In the genomic region with DNA sequence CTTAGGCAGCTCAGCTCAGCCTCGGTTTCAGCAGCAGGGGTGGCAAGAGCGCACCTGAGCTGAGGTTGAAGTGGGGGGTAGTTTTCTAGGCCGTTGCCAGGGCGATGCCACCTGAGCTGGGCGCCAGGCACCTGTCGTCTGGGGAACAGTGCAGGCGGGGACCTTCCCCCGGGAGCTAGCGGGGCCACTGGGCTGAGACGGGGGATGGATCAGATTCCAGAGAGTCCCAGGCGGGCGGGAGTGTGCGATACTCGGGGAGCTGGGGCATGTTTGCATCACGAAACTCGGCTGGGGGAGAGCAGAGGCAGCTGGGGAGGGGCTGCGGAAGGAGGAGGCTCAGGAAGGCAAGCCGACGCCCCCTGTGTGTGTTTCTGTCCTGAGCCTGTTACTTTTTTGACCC, we compare ENCODE assay signal across 2 cellular contexts.
A peak's percentile ranks its signal among the peaks of the same experiment; 100 is the strongest.
TF ChIP-seq lines count a peak whose summit lies in the region.

No MANE protein-coding gene starts in this region.

TF ChIP-seq in HEK293, 187 proteins besides CTCF, POLR2A, EP300 and RAD21:
- TF ChIP-seq EGR2 (tag by site-specific recombination; IDR thresholded peaks at IDR 0.05; ENCODE audit: low read depth) (peak; percentile 16; the same call in 1 of the 2 replicates), KLF1 (tag by site-specific recombination; IDR thresholded peaks at IDR 0.05) (peak; percentile 40), GLI2 (tag by site-specific recombination; IDR thresholded peaks at IDR 0.05; ENCODE audit: borderline replicate concordance, low read depth) (no peak), SCRT2 (tag by site-specific recombination; IDR thresholded peaks at IDR 0.05) (peak; percentile 53), ZFHX2 (tag by site-specific recombination; conservative IDR thresholded peaks at IDR 0.05) (0 out of 2 replicates have a peak, but pooled peaks have one; percentile 9)
- TF ChIP-seq, protein P1, sequence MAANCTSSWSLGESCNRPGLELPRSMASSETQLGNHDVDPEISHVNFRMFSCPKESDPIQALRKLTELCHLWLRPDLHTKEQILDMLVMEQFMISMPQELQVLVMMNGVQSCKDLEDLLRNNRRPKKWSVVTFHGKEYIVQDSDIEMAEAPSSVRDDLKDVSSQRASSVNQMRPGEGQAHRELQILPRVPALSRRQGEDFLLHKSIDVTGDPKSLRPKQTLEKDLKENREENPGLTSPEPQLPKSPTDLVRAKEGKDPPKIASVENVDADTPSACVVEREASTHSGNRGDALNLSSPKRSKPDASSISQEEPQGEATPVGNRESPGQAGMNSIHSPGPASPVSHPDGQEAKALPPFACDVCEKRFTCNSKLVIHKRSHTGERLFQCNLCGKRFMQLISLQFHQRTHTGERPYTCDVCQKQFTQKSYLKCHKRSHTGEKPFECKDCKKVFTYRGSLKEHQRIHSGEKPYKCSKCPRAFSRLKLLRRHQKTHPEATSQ (tag by site-specific recombination; IDR thresholded peaks at IDR 0.05) = no peak
- TF ChIP-seq, protein P2, sequence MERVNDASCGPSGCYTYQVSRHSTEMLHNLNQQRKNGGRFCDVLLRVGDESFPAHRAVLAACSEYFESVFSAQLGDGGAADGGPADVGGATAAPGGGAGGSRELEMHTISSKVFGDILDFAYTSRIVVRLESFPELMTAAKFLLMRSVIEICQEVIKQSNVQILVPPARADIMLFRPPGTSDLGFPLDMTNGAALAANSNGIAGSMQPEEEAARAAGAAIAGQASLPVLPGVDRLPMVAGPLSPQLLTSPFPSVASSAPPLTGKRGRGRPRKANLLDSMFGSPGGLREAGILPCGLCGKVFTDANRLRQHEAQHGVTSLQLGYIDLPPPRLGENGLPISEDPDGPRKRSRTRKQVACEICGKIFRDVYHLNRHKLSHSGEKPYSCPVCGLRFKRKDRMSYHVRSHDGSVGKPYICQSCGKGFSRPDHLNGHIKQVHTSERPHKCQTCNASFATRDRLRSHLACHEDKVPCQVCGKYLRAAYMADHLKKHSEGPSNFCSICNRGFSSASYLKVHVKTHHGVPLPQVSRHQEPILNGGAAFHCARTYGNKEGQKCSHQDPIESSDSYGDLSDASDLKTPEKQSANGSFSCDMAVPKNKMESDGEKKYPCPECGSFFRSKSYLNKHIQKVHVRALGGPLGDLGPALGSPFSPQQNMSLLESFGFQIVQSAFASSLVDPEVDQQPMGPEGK (tag by site-specific recombination; IDR thresholded peaks at IDR 0.05) = peak; percentile 55
- TF ChIP-seq, protein P3, sequence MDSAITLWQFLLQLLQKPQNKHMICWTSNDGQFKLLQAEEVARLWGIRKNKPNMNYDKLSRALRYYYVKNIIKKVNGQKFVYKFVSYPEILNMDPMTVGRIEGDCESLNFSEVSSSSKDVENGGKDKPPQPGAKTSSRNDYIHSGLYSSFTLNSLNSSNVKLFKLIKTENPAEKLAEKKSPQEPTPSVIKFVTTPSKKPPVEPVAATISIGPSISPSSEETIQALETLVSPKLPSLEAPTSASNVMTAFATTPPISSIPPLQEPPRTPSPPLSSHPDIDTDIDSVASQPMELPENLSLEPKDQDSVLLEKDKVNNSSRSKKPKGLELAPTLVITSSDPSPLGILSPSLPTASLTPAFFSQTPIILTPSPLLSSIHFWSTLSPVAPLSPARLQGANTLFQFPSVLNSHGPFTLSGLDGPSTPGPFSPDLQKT (IDR thresholded peaks at IDR 0.05; ENCODE audit: borderline replicate concordance, low read depth, low read length) = no peak

TF ChIP-seq in K562, 482 proteins besides CTCF, POLR2A, EP300 and RAD21:
- TF ChIP-seq ZBTB7A (IDR thresholded peaks at IDR 0.05; ENCODE audit: borderline replicate concordance, control insufficient read depth, low read depth, low read length) (0 out of 2 replicates have a peak, but pooled peaks have one; percentile 29), KLF1 (tag; IDR thresholded peaks at IDR 0.05) (no peak), ESRRA (IDR thresholded peaks at IDR 0.05; ENCODE audit: borderline replicate concordance, low read depth) (no peak), ZNF77 (CRISPR knock-in tag; IDR thresholded peaks at IDR 0.05) (no peak), ETS2 (tag; IDR thresholded peaks at IDR 0.05; ENCODE audit: borderline replicate concordance, poor library complexity, severe bottlenecking) (no peak), ELF2 (CRISPR knock-in tag; IDR thresholded peaks at IDR 0.05) (no peak)
- TF ChIP-seq, protein P4, sequence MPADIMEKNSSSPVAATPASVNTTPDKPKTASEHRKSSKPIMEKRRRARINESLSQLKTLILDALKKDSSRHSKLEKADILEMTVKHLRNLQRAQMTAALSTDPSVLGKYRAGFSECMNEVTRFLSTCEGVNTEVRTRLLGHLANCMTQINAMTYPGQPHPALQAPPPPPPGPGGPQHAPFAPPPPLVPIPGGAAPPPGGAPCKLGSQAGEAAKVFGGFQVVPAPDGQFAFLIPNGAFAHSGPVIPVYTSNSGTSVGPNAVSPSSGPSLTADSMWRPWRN (IDR thresholded peaks at IDR 0.05; ENCODE audit: low read depth) = no peak
- TF ChIP-seq, protein P5, sequence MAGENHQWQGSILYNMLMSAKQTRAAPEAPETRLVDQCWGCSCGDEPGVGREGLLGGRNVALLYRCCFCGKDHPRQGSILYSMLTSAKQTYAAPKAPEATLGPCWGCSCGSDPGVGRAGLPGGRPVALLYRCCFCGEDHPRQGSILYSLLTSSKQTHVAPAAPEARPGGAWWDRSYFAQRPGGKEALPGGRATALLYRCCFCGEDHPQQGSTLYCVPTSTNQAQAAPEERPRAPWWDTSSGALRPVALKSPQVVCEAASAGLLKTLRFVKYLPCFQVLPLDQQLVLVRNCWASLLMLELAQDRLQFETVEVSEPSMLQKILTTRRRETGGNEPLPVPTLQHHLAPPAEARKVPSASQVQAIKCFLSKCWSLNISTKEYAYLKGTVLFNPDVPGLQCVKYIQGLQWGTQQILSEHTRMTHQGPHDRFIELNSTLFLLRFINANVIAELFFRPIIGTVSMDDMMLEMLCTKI (IDR thresholded peaks at IDR 0.05; ENCODE audit: partially characterized antibody) = no peak
